25 cellular contexts compared by ENCODE assay signal in genomic region chr9:18072967-18073366, GRCh38.
"Had no signal": no experiment of that assay in that cellular context is flagged by ENCODE, and none has a peak within 500 bp of the region (broad histone marks: within the 10 kb centered on the region; RNA-seq: fewer than 3 reads in every experiment).

No MANE protein-coding gene starts in this region.

- H3K27ac ChIP-seq: brain microvascular endothelial cell, cardiac muscle cell, Peyer's patch, RWPE1, SJSA1 had no signal

- ATAC-seq: activated T-helper 17 cell treated with anti-CD3 and anti-CD28 coated beads, Interleukin-2, amount 50 U/mL, for 72 hours; SK-N-SH treated with all-trans-retinoic acid at 6 μM for 48 hours; WTC11 had no signal

- H3K36me3 ChIP-seq: brain microvascular endothelial cell, cardiac muscle cell, Peyer's patch, SJSA1 had no signal

- H3K4me3 ChIP-seq: cardiac muscle cell, Peyer's patch, SJSA1 had no signal

- H3K9me3 ChIP-seq: Peyer's patch, SJSA1 had no signal

- H3K4me1 ChIP-seq: SJSA1 had no signal

- H3K27me3 ChIP-seq: brain microvascular endothelial cell, cardiac muscle cell, Peyer's patch, SJSA1 had no signal

- DNase-seq: activated CD4-positive, alpha-beta memory T cell treated with anti-CD3 and anti-CD28 coated beads, Interleukin-2, amount 10 ng/mL, durations not matched to agents 7 days and 5 days; activated CD4-positive, alpha-beta T cell treated with anti-CD3 and anti-CD28 coated beads, Interleukin-2, amount 10 ng/mL, durations not matched to agents 7 days and 5 days; activated CD4-positive, CD25-positive, alpha-beta regulatory T cell treated with anti-CD3 and anti-CD28 coated beads, Interleukin-2, amount 50 U/mL, for 72 hours; activated gamma-delta T cell; activated naive CD4-positive, alpha-beta T cell treated with anti-CD3 and anti-CD28 coated beads for 36 hours; activated T-cell treated with anti-CD3 and anti-CD28 coated beads for 4 hours; activated T-cell treated with anti-CD3 and anti-CD28 coated beads, Interleukin-2, amount 50 U/mL, for 48 hours; brain microvascular endothelial cell; cerebellar nuclear complex; Kasumi-1; KBM-7; NCI-H1048; NCI-H146; NCI-H187 treated with DMSO at 0.1 percent for 48 hours; NCI-H2081 treated with DMSO at 0.1 percent for 48 hours; NCI-H446; OCI-M1; Peyer's patch; SHP77 had no signal
